Comparison of ENCODE assay signal across 1 cellular context in genomic region chr17:76845524-76845923, GRCh38.
TF ChIP-seq lines count a peak whose summit lies in the region.

No MANE protein-coding gene starts in this region.

TF ChIP-seq in A549, 52 proteins besides CTCF, POLR2A, EP300 and RAD21 (continued from another document):
- TF ChIP-seq JUN (IDR thresholded peaks at IDR 0.05): no peak
- TF ChIP-seq FOSL2 (IDR thresholded peaks at IDR 0.05): no peak
- no peak for TF ChIP-seq FOSL2 (CRISPR knock-in tag; IDR thresholded peaks at IDR 0.05)
- no peak for TF ChIP-seq SREBF2 (IDR thresholded peaks at IDR 0.05)
- TF ChIP-seq MAFK (IDR thresholded peaks at IDR 0.05; ENCODE audit: partially characterized antibody): no peak
- no peak for TF ChIP-seq EHMT2 (IDR thresholded peaks at IDR 0.05; ENCODE audit: low read depth)
- no peak for TF ChIP-seq HES2 (IDR thresholded peaks at IDR 0.05)
- TF ChIP-seq HOXB13 (CRISPR knock-in tag; IDR thresholded peaks at IDR 0.05; ENCODE audit: low read depth): no peak
